In genomic region chr5:181043285-181044092, GRCh38 we compare ENCODE assay signal across 1 cellular context.
TF ChIP-seq lines count a peak whose summit lies in the region.

No MANE protein-coding gene starts in this region.

TF ChIP-seq in SK-N-SH, 30 proteins besides CTCF, POLR2A, EP300 and RAD21:
- TF ChIP-seq POLR2AphosphoS5 (IDR thresholded peaks at IDR 0.05; ENCODE audit: low read depth, low read length) (no peak), SIN3A (IDR thresholded peaks at IDR 0.05; ENCODE audit: borderline replicate concordance, low read depth, low read length) (no peak), MEF2A (IDR thresholded peaks at IDR 0.05; ENCODE audit: borderline replicate concordance, low read depth) (no peak), FOXM1 (IDR thresholded peaks at IDR 0.05; ENCODE audit: low read depth) (no peak)
